Comparison of ENCODE assay signal across 8 cellular contexts in the genomic region with DNA sequence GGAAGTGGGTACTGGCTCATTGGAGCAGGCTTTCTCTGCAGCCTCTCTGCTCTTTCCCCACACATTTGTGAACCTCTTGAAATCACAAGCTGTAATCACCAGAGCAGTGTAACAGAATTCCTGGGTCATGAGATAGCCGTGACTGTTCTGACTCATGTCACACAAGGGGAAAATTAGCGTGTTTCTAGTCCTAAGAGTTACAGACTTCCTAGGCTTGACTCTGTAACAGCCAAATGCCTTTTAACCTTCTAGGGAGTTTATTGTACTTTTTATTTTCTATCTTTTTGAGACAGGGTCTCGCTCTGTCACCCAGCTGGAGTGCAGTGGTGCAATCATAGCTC. TPM values are rescaled to one million over a fixed set of nuclear protein-coding genes. Genes with fewer than 3 reads are reported as not detected.
DNase-seq lines count a peak whose midpoint lies in the region; ATAC-seq, FAIRE-seq and TF ChIP-seq lines count a peak whose summit lies in the region.

No MANE protein-coding gene starts in this region.

- H3K4me2 ChIP-seq in neuronal stem cell (ENCODE audit: insufficient read depth, low read length, poor library complexity, severe bottlenecking), result no peak overlapping the region

- FAIRE-seq in kidney (lab: Jason Lieb, UNC), result no peak

- DNase-seq in 8988T (peak; percentile 61), HFF-Myc (ENCODE audit: extremely low read depth, low read depth) (peak; percentile 56), adrenal gland (peak; percentile 65 to 81 (median 77)), kidney (no peak), type B pancreatic cell (ENCODE audit: extremely low spot score, unreplicated experiment) (no peak), neuronal stem cell (ENCODE audit: low spot score) (no peak)
- no peak for DNase-seq in stimulated activated CD4-positive, alpha-beta T cell treated with anti-CD3 and anti-CD28 coated beads, Interleukin-4, amount 100 ng/mL, for 1 hour

- H3K9me3 ChIP-seq in adrenal gland (replicated peaks in 1 of 3) (no peaks in the 10 kb centered on the region), kidney (ENCODE audit: control insufficient read depth in 1 of 2, low read length in 2 of 2) (no peaks in the 10 kb centered on the region), neuronal stem cell (replicated peaks in 1 of 2; ENCODE audit: control insufficient read depth in 2 of 2, insufficient read depth in 1 of 2, low read depth in 1 of 2, low read length in 2 of 2) (peaks cover 0 to 16% of the 10 kb centered on the region in 2 donors)

- H3K4me3 ChIP-seq in HFF-Myc (replicated peaks; ENCODE audit: low read depth, low read length) (no peak overlapping the region), adrenal gland (no peak overlapping the region), kidney (ENCODE audit: low read length in 2 of 2) (no peak overlapping the region), neuronal stem cell (ENCODE audit: low read length in 2 of 2) (no peak overlapping the region)

- H3K4me1 Mint-ChIP-seq in type B pancreatic cell (ENCODE audit: unreplicated experiment), result peaks cover 53% of the 10 kb centered on the region

- WGBS in adrenal gland, 4 donors, result 23 to 35% (median 28%) methylated on average over 3 of the region's 3 CpGs
- no CpG with 5 or more reads among the region's 3 CpGs for WGBS in neuronal stem cell (ENCODE audit: extremely low coverage in 2 of 2, insufficient read length in 2 of 2, insufficient replicate concordance in 1 of 2), 2 donors

- no peak overlapping the region for H2AK5ac ChIP-seq in neuronal stem cell (ENCODE audit: low read depth, low read length)

- H4K8ac ChIP-seq in neuronal stem cell (ENCODE audit: low read depth, low read length), result no peak overlapping the region

- H3K9ac ChIP-seq in kidney (ENCODE audit: low read length in 2 of 2) (no peak overlapping the region), neuronal stem cell (ENCODE audit: low read depth, low read length, poor library complexity) (no peak overlapping the region)

- peak overlapping the region; percentile 91 for H3K27ac Mint-ChIP-seq in type B pancreatic cell

- H3K4me3 Mint-ChIP-seq in type B pancreatic cell, result peak overlapping the region; percentile 67

- H3K4ac ChIP-seq in neuronal stem cell (ENCODE audit: low read length), result no peak overlapping the region

- ATAC-seq in GM19023 (IDR thresholded peaks at IDR 0.05; ENCODE audit: unreplicated experiment), result no peak

- H2BK12ac ChIP-seq in neuronal stem cell (ENCODE audit: low read length), result no peak overlapping the region

- no peak overlapping the region for H3K18ac ChIP-seq in neuronal stem cell (ENCODE audit: low read length)

- H3K4me1 ChIP-seq in adrenal gland (replicated peaks in 1 of 2) (peaks cover 39 to 51% of the 10 kb centered on the region in 2 donors), kidney (ENCODE audit: control insufficient read depth in 1 of 2, insufficient read depth in 1 of 2, low read depth in 1 of 2, low read length in 2 of 2) (peaks cover 24 to 42% of the 10 kb centered on the region in 2 donors), neuronal stem cell (ENCODE audit: control insufficient read depth in 2 of 2, insufficient read depth in 1 of 2, low read depth in 1 of 2, low read length in 2 of 2) (peaks cover 28 to 30% of the 10 kb centered on the region in 2 donors)

- no peaks in the 10 kb centered on the region for H3K27me3 Mint-ChIP-seq in type B pancreatic cell

- no peaks in the 10 kb centered on the region for H3K36me3 ChIP-seq in adrenal gland (replicated peaks in 1 of 2)
- H3K36me3 ChIP-seq in kidney (ENCODE audit: control insufficient read depth in 1 of 2, insufficient read depth in 2 of 2, low read length in 2 of 2), result peaks cover 0 to 7% of the 10 kb centered on the region in 2 donors
- H3K36me3 ChIP-seq in neuronal stem cell (replicated peaks in 1 of 2; ENCODE audit: control insufficient read depth in 2 of 2, insufficient read depth in 2 of 2, low read length in 2 of 2), result peaks cover 10 to 42% of the 10 kb centered on the region in 2 donors

- H3K27ac ChIP-seq in adrenal gland, result peak overlapping the region; percentile 10 to 93 (median 80)
- H3K27ac ChIP-seq in kidney (ENCODE audit: low read depth in 2 of 2, low read length in 2 of 2), result peak overlapping the region; percentile 77 to 88
- H3K27ac ChIP-seq in neuronal stem cell (replicated peaks; ENCODE audit: low read length), result no peak overlapping the region

- H3K14ac ChIP-seq in neuronal stem cell (ENCODE audit: low read length), result no peak overlapping the region

- peaks cover 15% of the 10 kb centered on the region for H3K36me3 Mint-ChIP-seq in type B pancreatic cell

- no peak overlapping the region for H4K91ac ChIP-seq in neuronal stem cell (ENCODE audit: low read depth, low read length, poor library complexity)

- no peak overlapping the region for H2BK15ac ChIP-seq in neuronal stem cell (ENCODE audit: low read length)

- TF ChIP-seq POLR2A in adrenal gland (IDR thresholded peaks at IDR 0.05), result peak in 1 of 2 donors; percentile 95

- H2BK120ac ChIP-seq in neuronal stem cell (ENCODE audit: low read depth, low read length), result no peak overlapping the region

- intact Hi-C loops in adrenal gland (cut with DNase I) (no loop called here), kidney (cut with DNase I) (no loop called here)

- H3K9me3 Mint-ChIP-seq in type B pancreatic cell, result no peaks in the 10 kb centered on the region

- H2AFZ ChIP-seq in neuronal stem cell (ENCODE audit: low read length), result no peak overlapping the region

- H3K27me3 ChIP-seq in adrenal gland (no peaks in the 10 kb centered on the region), neuronal stem cell (ENCODE audit: control insufficient read depth in 3 of 3, insufficient read depth in 3 of 3, low read depth in 1 of 3, low read length in 3 of 3) (no peaks in the 10 kb centered on the region)

- no peak overlapping the region for H2BK5ac ChIP-seq in neuronal stem cell (ENCODE audit: low read length)

- TF ChIP-seq CTCF in HFF-Myc (IDR thresholded peaks at IDR 0.05; ENCODE audit: low read depth, low read length, missing control alignments) (no peak), adrenal gland (IDR thresholded peaks at IDR 0.05) (no peak), kidney (IDR thresholded peaks at IDR 0.05; ENCODE audit: borderline replicate concordance, extremely low read depth, insufficient read depth) (no peak), type B pancreatic cell (conservative IDR thresholded peaks at IDR 0.05) (no peak)

- H3K79me1 ChIP-seq in neuronal stem cell (ENCODE audit: low read depth, low read length), result peaks cover 8% of the 10 kb centered on the region

- no peak overlapping the region for H3K23ac ChIP-seq in neuronal stem cell (ENCODE audit: low read depth, low read length, poor library complexity)

RNA-seq across cellular contexts. Expression of a gene that starts 54.7 kb away (rescaled TPM):
- total RNA-seq in adrenal gland, result 10 to 100 TPM; 24.6 to 38.1 (median 28.8) TPM
- 10 to 100 TPM; 13.1 to 20.1 (median 18.7) TPM for polyA plus RNA-seq in adrenal gland
- 41.0 TPM for total RNA-seq in kidney
- 16.2 TPM for polyA plus RNA-seq in kidney (ENCODE audit: insufficient read depth, low read depth, low replicate concordance)
- total RNA-seq in type B pancreatic cell (ENCODE audit: low replicate concordance), result 49.2 and 54.7 TPM in 2 replicates
- 31.7 TPM for polyA plus RNA-seq in neuronal stem cell (2013, experiment 1 of 2)
- 32.5 TPM for polyA plus RNA-seq in neuronal stem cell (2013, experiment 2 of 2)

Comparison
In these comparisons a context has a peak if more than half of its experiments do, and no peak if none do; other contexts are left out.
1. DNase-seq: peak in 8988T (single experiment), HFF-Myc (single experiment) and adrenal gland (7 of 7); none in kidney (single experiment), type B pancreatic cell (single experiment), stimulated activated CD4-positive, alpha-beta T cell treated with anti-CD3 and anti-CD28 coated beads, Interleukin-4, amount 100 ng/mL, for 1 hour (single experiment) and neuronal stem cell (single experiment).